In genomic region chr11:115613986-115614625, GRCh38 we compare ENCODE assay signal across 15 cellular contexts.
DNase-seq lines count a peak whose midpoint lies in the region; ATAC-seq and TF ChIP-seq lines count a peak whose summit lies in the region.
"Had no signal": no experiment of that assay in that cellular context is flagged by ENCODE, and none has a peak within 500 bp of the region (broad histone marks: within the 10 kb centered on the region; RNA-seq: fewer than 3 reads in every experiment).

No MANE protein-coding gene starts in this region.

- peak; percentile 76 for ATAC-seq in esophagus mucosa

- H3F3A ChIP-seq in GM23248 (ENCODE audit: insufficient read depth), result no peaks in the 10 kb centered on the region

- H3K4me2 ChIP-seq in GM23248 (ENCODE audit: unreplicated experiment), result no peak overlapping the region

- H2AFZ ChIP-seq in GM23248, result no peak overlapping the region

- H3K9ac ChIP-seq in GM23248 (no peak overlapping the region), colonic mucosa (ENCODE audit: low read depth in 2 of 2, low read length in 2 of 2) (no peak overlapping the region)

- H3K27me3 ChIP-seq in GM23248 (replicated peaks; ENCODE audit: insufficient read depth) (no peaks in the 10 kb centered on the region), dorsolateral prefrontal cortex (peaks cover 0 to 6% (median 0%) of the 10 kb centered on the region in 45 donors), colonic mucosa (no peaks in the 10 kb centered on the region)
- H3K27me3 ChIP-seq: right atrium auricular region had no signal

- no peaks in the 10 kb centered on the region for H3K9me2 ChIP-seq in GM23248 (ENCODE audit: insufficient read depth)

- H3K4me1 ChIP-seq in GM23248 (ENCODE audit: insufficient read depth), result no peaks in the 10 kb centered on the region
- H3K4me1 ChIP-seq in colonic mucosa, result no peaks in the 10 kb centered on the region
- H3K4me1 ChIP-seq: suprapubic skin had no signal

- no peaks in the 10 kb centered on the region for H4K20me1 ChIP-seq in GM23248 (ENCODE audit: insufficient read depth)

- H3K9me3 ChIP-seq in GM23248 (ENCODE audit: low read depth), result no peaks in the 10 kb centered on the region
- H3K9me3 ChIP-seq in colonic mucosa, result no peaks in the 10 kb centered on the region
- H3K9me3 ChIP-seq: right atrium auricular region, suprapubic skin had no signal

- in situ Hi-C loops in GM23248 (cut with MboI), result no loop called here

- no peaks in the 10 kb centered on the region for H3K36me3 ChIP-seq in GM23248 (ENCODE audit: low read depth)
- no peaks in the 10 kb centered on the region for H3K36me3 ChIP-seq in colonic mucosa
- H3K36me3 ChIP-seq: right atrium auricular region, suprapubic skin had no signal

- no peaks in the 10 kb centered on the region for H3K79me2 ChIP-seq in GM23248 (ENCODE audit: insufficient read depth)

- TF ChIP-seq CTCF in retinal pigment epithelial cell (conservative IDR thresholded peaks at IDR 0.05; ENCODE audit: low read depth, low read length) (peak; percentile 25), dorsolateral prefrontal cortex (IDR thresholded peaks at IDR 0.05 in 54 of 56, conservative IDR thresholded peaks at IDR 0.05 in 2 of 56; ENCODE audit: low read depth in 1 of 56, partially characterized antibody in 56 of 56) (no peak), colonic mucosa (IDR thresholded peaks at IDR 0.05) (no peak)

- DNase-seq in GM23248, result peak; percentile 58
- DNase-seq in RPMI7951 (ENCODE audit: low read depth), result peak; percentile 84
- DNase-seq in retinal pigment epithelial cell (ENCODE audit: low read depth), result no peak
- DNase-seq in dorsolateral prefrontal cortex, result no peak
- DNase-seq in iPS-NIHi7 (ENCODE audit: extremely low spot score), result no peak
- DNase-seq in colonic mucosa, result no peak
- DNase-seq: activated CD4-positive, alpha-beta T cell treated with anti-CD3 and anti-CD28 coated beads, Interleukin-2, amount 10 ng/mL, durations not matched to agents 24 days and 14 days; activated effector memory CD4-positive, alpha-beta T cell treated with Interleukin-2 at 50 U/mL for 16 hours; DMS 273 treated with DMSO at 0.1 percent for 48 hours; GOT3; kidney; NCI-H2171 treated with DMSO at 0.1 percent for 48 hours had no signal

- intact Hi-C loops in dorsolateral prefrontal cortex (cut with DNase I) (no loop called here), colonic mucosa (cut with DNase I) (no loop called here)

- H3K4me3 ChIP-seq in GM23248 (no peak overlapping the region), retinal pigment epithelial cell (ENCODE audit: low read length) (no peak overlapping the region), dorsolateral prefrontal cortex (no peak overlapping the region), colonic mucosa (no peak overlapping the region)
- H3K4me3 ChIP-seq: right atrium auricular region, suprapubic skin had no signal

- H3K27ac ChIP-seq in GM23248 (no peak overlapping the region), dorsolateral prefrontal cortex (no peak overlapping the region), colonic mucosa (no peak overlapping the region)
- H3K27ac ChIP-seq: right atrium auricular region, suprapubic skin had no signal

- 34 to 35% methylated on average over 9 of the region's 9 CpGs for WGBS in GM23248 (ENCODE audit: low coverage in 1 of 2, low lambda C conversion rate in 2 of 2, missing lambda C conversion rate in 2 of 2), 2 experiments

Comparison
In these comparisons a context has a peak if more than half of its experiments do, and no peak if none do; other contexts are left out.
1. DNase-seq: peak in GM23248 (single experiment) and RPMI7951 (single experiment); none in retinal pigment epithelial cell (single experiment), dorsolateral prefrontal cortex (0 of 10), iPS-NIHi7 (single experiment) and colonic mucosa (single experiment).